23 cellular contexts compared by ENCODE assay signal in the genomic region with DNA sequence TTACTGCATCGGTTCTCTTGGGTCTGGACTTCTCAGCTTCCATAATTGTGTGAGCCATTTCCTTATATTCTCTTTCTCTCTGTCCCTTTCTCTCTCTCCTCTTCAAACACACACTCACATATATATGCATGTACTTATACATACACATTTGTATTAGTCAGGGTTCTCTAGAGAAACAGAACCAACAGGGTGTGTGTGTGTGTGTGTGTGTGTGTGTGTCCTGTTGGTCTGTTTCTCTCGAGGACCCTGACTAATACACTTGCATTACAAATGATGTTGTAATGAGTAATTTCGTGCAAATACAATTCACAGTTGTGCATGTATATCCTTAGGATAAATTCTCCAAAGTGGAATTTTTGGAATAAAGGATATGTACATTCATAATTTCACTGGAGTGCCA.
"Had no signal": no experiment of that assay in that cellular context is flagged by ENCODE, and none has a peak within 500 bp of the region (broad histone marks: within the 10 kb centered on the region; RNA-seq: fewer than 3 reads in every experiment).

No MANE protein-coding gene starts in this region.

- H3K9me3 Mint-ChIP-seq: activated T-cell treated with anti-CD3 and anti-CD28 coated beads, Interleukin-2, amount 50 U/mL, for 24 hours; activated T-helper 17 cell treated with anti-CD3 and anti-CD28 coated beads, Interleukin-2, amount 50 U/mL, for 72 hours; endodermal cell; memory B cell; nephron; stimulated activated effector memory CD8-positive, alpha-beta T cell treated with anti-CD3 and anti-CD28 coated beads, Interleukin-12 subunit alpha, Interleukin-12 subunit beta, amount 100 ng/mL, for 72 hours; stimulated activated naive CD8-positive, alpha-beta T cell treated with anti-CD3 and anti-CD28 coated beads, Interleukin-15, amount 100 ng/mL, for 72 hours had no signal

- ATAC-seq: gastrocnemius medialis; left ventricle myocardium superior; psoas muscle; stimulated activated effector memory CD8-positive, alpha-beta T cell treated with anti-CD3 and anti-CD28 coated beads, Interleukin-12 subunit alpha, Interleukin-12 subunit beta, amount 100 ng/mL, for 72 hours; stimulated activated naive CD8-positive, alpha-beta T cell treated with anti-CD3 and anti-CD28 coated beads, Interleukin-15, amount 100 ng/mL, for 72 hours had no signal

- H3K27me3 Mint-ChIP-seq: activated naive CD8-positive, alpha-beta T cell; activated T-cell treated with anti-CD3 and anti-CD28 coated beads, Interleukin-2, amount 50 U/mL, for 24 hours; stimulated activated naive CD8-positive, alpha-beta T cell treated with anti-CD3 and anti-CD28 coated beads, Interleukin-15, amount 100 ng/mL, for 72 hours had no signal

- H3K4me1 ChIP-seq: gastrocnemius medialis, psoas muscle, right atrium auricular region, tibial nerve had no signal

- H3K4me3 ChIP-seq: coronary artery, gastrocnemius medialis, pancreas, psoas muscle, right atrium auricular region, tibial nerve had no signal

- H3K36me3 ChIP-seq: gastrocnemius medialis, neutrophil, pancreas, right atrium auricular region, tibial nerve had no signal

- H3K4me3 Mint-ChIP-seq: activated naive CD8-positive, alpha-beta T cell; activated T-cell treated with anti-CD3 and anti-CD28 coated beads, Interleukin-2, amount 50 U/mL, for 24 hours; activated T-helper 17 cell treated with anti-CD3 and anti-CD28 coated beads, Interleukin-2, amount 50 U/mL, for 72 hours; endodermal cell; memory B cell; nephron; stimulated activated effector memory CD8-positive, alpha-beta T cell treated with anti-CD3 and anti-CD28 coated beads, Interleukin-12 subunit alpha, Interleukin-12 subunit beta, amount 100 ng/mL, for 72 hours; stimulated activated naive CD8-positive, alpha-beta T cell treated with anti-CD3 and anti-CD28 coated beads, Interleukin-15, amount 100 ng/mL, for 72 hours had no signal

- DNase-seq: activated CD8-positive, alpha-beta memory T cell treated with anti-CD3 and anti-CD28 coated beads for 24 hours; activated CD8-positive, alpha-beta memory T cell treated with anti-CD3 and anti-CD28 coated beads, Interleukin-2, amount 50 U/mL, for 4 hours; activated T-cell treated with anti-CD3 and anti-CD28 coated beads, Interleukin-2, amount 50 U/mL, for 24 hours; cerebellar nuclear complex; endodermal cell; erythroblast; gastrocnemius medialis; hippocampal formation; left ventricle myocardium superior; pancreas; psoas muscle; stimulated activated CD4-positive, alpha-beta T cell treated with anti-CD3 and anti-CD28 coated beads, Interleukin-2, amount 100 ng/mL, for 24 hours; stimulated activated naive CD8-positive, alpha-beta T cell treated with anti-CD3 and anti-CD28 coated beads, Interleukin-15, amount 100 ng/mL, for 72 hours; T-helper 1 cell had no signal

- H3K4me1 Mint-ChIP-seq: activated T-helper 17 cell treated with anti-CD3 and anti-CD28 coated beads, Interleukin-2, amount 50 U/mL, for 72 hours; memory B cell; nephron; stimulated activated effector memory CD8-positive, alpha-beta T cell treated with anti-CD3 and anti-CD28 coated beads, Interleukin-12 subunit alpha, Interleukin-12 subunit beta, amount 100 ng/mL, for 72 hours; stimulated activated naive CD8-positive, alpha-beta T cell treated with anti-CD3 and anti-CD28 coated beads, Interleukin-15, amount 100 ng/mL, for 72 hours had no signal

- H3K27ac ChIP-seq: coronary artery, gastrocnemius medialis, neutrophil, pancreas, psoas muscle, right atrium auricular region, tibial nerve had no signal

- H3K27ac Mint-ChIP-seq: activated naive CD8-positive, alpha-beta T cell; activated T-cell treated with anti-CD3 and anti-CD28 coated beads, Interleukin-2, amount 50 U/mL, for 24 hours; activated T-helper 17 cell treated with anti-CD3 and anti-CD28 coated beads, Interleukin-2, amount 50 U/mL, for 72 hours; endodermal cell; memory B cell; nephron; stimulated activated effector memory CD8-positive, alpha-beta T cell treated with anti-CD3 and anti-CD28 coated beads, Interleukin-12 subunit alpha, Interleukin-12 subunit beta, amount 100 ng/mL, for 72 hours; stimulated activated naive CD8-positive, alpha-beta T cell treated with anti-CD3 and anti-CD28 coated beads, Interleukin-15, amount 100 ng/mL, for 72 hours had no signal

- H3K36me3 Mint-ChIP-seq: activated naive CD8-positive, alpha-beta T cell; memory B cell; stimulated activated effector memory CD8-positive, alpha-beta T cell treated with anti-CD3 and anti-CD28 coated beads, Interleukin-12 subunit alpha, Interleukin-12 subunit beta, amount 100 ng/mL, for 72 hours had no signal

- H3K9me3 ChIP-seq: gastrocnemius medialis, neutrophil, pancreas, psoas muscle had no signal
